ENCODE assay signal across 1 cellular context in the genomic region with DNA sequence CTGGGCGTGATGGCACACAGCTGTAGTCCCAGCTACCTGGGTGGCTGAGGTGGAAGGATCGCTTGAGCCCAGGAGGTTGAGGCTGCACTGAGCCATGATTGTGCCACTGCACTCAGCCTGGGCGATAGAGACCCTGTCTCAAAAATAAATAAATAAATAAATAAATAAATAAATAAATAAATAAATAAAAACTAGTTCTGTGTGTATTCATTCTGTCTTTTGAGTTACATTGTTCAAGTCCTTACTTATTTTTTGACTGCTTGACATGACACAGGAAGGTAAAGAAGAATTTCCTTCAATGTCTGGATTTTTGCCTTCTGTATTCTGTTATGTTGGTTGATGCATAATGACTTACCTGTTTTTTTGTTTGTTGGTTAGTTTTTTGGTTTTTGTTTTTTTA.
A peak's percentile ranks its signal among the peaks of the same experiment; 100 is the strongest.
TF ChIP-seq lines count a peak whose summit lies in the region.

No MANE protein-coding gene starts in this region.

TF ChIP-seq in HEK293, 187 proteins besides CTCF, POLR2A, EP300 and RAD21 (continued from another document and continues in another):
- TF ChIP-seq, protein P1, sequence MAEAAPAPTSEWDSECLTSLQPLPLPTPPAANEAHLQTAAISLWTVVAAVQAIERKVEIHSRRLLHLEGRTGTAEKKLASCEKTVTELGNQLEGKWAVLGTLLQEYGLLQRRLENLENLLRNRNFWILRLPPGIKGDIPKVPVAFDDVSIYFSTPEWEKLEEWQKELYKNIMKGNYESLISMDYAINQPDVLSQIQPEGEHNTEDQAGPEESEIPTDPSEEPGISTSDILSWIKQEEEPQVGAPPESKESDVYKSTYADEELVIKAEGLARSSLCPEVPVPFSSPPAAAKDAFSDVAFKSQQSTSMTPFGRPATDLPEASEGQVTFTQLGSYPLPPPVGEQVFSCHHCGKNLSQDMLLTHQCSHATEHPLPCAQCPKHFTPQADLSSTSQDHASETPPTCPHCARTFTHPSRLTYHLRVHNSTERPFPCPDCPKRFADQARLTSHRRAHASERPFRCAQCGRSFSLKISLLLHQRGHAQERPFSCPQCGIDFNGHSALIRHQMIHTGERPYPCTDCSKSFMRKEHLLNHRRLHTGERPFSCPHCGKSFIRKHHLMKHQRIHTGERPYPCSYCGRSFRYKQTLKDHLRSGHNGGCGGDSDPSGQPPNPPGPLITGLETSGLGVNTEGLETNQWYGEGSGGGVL (tag by site-specific recombination; IDR thresholded peaks at IDR 0.05): no peak
- TF ChIP-seq ZFP37 (tag by site-specific recombination; IDR thresholded peaks at IDR 0.05) (peak; percentile 75; the same call in 1 of the 2 replicates), ZNF629 (tag by site-specific recombination; IDR thresholded peaks at IDR 0.05) (peak; percentile 75), GFI1B (tag by site-specific recombination; IDR thresholded peaks at IDR 0.05) (0 out of 2 replicates have a peak, but pooled peaks have one; percentile 45), ZNF311 (tag by site-specific recombination; IDR thresholded peaks at IDR 0.05; ENCODE audit: borderline replicate concordance) (no peak), ZNF654 (tag by site-specific recombination; IDR thresholded peaks at IDR 0.05; ENCODE audit: low read depth) (peak; percentile 58), OVOL3 (tag by site-specific recombination; IDR thresholded peaks at IDR 0.05) (0 out of 2 replicates have a peak, but pooled peaks have one; percentile 58), HOXC10 (CRISPR knock-in tag; IDR thresholded peaks at IDR 0.05) (no peak), KLF10 (tag by site-specific recombination; IDR thresholded peaks at IDR 0.05) (no peak), ZNF223 (tag by site-specific recombination; IDR thresholded peaks at IDR 0.05) (peak; percentile 77), ZBTB21 (tag by site-specific recombination; IDR thresholded peaks at IDR 0.05) (peak; percentile 69; the same call in 1 of the 2 replicates), ZNF341 (tag by site-specific recombination; IDR thresholded peaks at IDR 0.05; ENCODE audit: low read depth) (0 out of 2 replicates have a peak, but pooled peaks have one; percentile 44), ZNF426 (tag by site-specific recombination; IDR thresholded peaks at IDR 0.05) (peak; percentile 99), ZNF610 (tag by site-specific recombination; IDR thresholded peaks at IDR 0.05; ENCODE audit: borderline replicate concordance) (0 out of 2 replicates have a peak, but pooled peaks have one; percentile 54), ZNF2 (tag by site-specific recombination; IDR thresholded peaks at IDR 0.05) (no peak), WT1 (tag by site-specific recombination; IDR thresholded peaks at IDR 0.05) (no peak), ZSCAN30 (tag by site-specific recombination; IDR thresholded peaks at IDR 0.05) (no peak), RBAK (tag by site-specific recombination; IDR thresholded peaks at IDR 0.05) (0 out of 2 replicates have a peak, but pooled peaks have one; percentile 32), ZNF121 (tag by site-specific recombination; IDR thresholded peaks at IDR 0.05) (0 out of 2 replicates have a peak, but pooled peaks have one; percentile 50), ZNF175 (tag by site-specific recombination; IDR thresholded peaks at IDR 0.05) (no peak), GLI2 (tag by site-specific recombination; IDR thresholded peaks at IDR 0.05; ENCODE audit: borderline replicate concordance, low read depth) (peak; percentile 71; the same call in 1 of the 2 replicates), ZNF132 (tag by site-specific recombination; IDR thresholded peaks at IDR 0.05; ENCODE audit: borderline replicate concordance) (no peak), ZXDB (tag by site-specific recombination; IDR thresholded peaks at IDR 0.05) (peak; percentile 89), ZNF114 (tag by site-specific recombination; IDR thresholded peaks at IDR 0.05) (no peak), REPIN1 (tag by site-specific recombination; IDR thresholded peaks at IDR 0.05; ENCODE audit: low read depth) (no peak; the same call in 1 of the 2 replicates), ZNF433 (tag by site-specific recombination; IDR thresholded peaks at IDR 0.05; ENCODE audit: low read depth) (peak; percentile 98)
- TF ChIP-seq, protein P2, sequence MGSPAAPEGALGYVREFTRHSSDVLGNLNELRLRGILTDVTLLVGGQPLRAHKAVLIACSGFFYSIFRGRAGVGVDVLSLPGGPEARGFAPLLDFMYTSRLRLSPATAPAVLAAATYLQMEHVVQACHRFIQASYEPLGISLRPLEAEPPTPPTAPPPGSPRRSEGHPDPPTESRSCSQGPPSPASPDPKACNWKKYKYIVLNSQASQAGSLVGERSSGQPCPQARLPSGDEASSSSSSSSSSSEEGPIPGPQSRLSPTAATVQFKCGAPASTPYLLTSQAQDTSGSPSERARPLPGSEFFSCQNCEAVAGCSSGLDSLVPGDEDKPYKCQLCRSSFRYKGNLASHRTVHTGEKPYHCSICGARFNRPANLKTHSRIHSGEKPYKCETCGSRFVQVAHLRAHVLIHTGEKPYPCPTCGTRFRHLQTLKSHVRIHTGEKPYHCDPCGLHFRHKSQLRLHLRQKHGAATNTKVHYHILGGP (tag by site-specific recombination; IDR thresholded peaks at IDR 0.05): no peak
- TF ChIP-seq, protein P3, sequence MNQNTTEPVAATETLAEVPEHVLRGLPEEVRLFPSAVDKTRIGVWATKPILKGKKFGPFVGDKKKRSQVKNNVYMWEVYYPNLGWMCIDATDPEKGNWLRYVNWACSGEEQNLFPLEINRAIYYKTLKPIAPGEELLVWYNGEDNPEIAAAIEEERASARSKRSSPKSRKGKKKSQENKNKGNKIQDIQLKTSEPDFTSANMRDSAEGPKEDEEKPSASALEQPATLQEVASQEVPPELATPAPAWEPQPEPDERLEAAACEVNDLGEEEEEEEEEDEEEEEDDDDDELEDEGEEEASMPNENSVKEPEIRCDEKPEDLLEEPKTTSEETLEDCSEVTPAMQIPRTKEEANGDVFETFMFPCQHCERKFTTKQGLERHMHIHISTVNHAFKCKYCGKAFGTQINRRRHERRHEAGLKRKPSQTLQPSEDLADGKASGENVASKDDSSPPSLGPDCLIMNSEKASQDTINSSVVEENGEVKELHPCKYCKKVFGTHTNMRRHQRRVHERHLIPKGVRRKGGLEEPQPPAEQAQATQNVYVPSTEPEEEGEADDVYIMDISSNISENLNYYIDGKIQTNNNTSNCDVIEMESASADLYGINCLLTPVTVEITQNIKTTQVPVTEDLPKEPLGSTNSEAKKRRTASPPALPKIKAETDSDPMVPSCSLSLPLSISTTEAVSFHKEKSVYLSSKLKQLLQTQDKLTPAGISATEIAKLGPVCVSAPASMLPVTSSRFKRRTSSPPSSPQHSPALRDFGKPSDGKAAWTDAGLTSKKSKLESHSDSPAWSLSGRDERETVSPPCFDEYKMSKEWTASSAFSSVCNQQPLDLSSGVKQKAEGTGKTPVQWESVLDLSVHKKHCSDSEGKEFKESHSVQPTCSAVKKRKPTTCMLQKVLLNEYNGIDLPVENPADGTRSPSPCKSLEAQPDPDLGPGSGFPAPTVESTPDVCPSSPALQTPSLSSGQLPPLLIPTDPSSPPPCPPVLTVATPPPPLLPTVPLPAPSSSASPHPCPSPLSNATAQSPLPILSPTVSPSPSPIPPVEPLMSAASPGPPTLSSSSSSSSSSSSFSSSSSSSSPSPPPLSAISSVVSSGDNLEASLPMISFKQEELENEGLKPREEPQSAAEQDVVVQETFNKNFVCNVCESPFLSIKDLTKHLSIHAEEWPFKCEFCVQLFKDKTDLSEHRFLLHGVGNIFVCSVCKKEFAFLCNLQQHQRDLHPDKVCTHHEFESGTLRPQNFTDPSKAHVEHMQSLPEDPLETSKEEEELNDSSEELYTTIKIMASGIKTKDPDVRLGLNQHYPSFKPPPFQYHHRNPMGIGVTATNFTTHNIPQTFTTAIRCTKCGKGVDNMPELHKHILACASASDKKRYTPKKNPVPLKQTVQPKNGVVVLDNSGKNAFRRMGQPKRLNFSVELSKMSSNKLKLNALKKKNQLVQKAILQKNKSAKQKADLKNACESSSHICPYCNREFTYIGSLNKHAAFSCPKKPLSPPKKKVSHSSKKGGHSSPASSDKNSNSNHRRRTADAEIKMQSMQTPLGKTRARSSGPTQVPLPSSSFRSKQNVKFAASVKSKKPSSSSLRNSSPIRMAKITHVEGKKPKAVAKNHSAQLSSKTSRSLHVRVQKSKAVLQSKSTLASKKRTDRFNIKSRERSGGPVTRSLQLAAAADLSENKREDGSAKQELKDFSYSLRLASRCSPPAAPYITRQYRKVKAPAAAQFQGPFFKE (tag by site-specific recombination; IDR thresholded peaks at IDR 0.05; ENCODE audit: borderline replicate concordance): no peak
- TF ChIP-seq, protein P4, sequence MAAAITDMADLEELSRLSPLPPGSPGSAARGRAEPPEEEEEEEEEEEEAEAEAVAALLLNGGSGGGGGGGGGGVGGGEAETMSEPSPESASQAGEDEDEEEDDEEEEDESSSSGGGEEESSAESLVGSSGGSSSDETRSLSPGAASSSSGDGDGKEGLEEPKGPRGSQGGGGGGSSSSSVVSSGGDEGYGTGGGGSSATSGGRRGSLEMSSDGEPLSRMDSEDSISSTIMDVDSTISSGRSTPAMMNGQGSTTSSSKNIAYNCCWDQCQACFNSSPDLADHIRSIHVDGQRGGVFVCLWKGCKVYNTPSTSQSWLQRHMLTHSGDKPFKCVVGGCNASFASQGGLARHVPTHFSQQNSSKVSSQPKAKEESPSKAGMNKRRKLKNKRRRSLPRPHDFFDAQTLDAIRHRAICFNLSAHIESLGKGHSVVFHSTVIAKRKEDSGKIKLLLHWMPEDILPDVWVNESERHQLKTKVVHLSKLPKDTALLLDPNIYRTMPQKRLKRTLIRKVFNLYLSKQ (tag by site-specific recombination; IDR thresholded peaks at IDR 0.05; ENCODE audit: borderline replicate concordance): 0 out of 2 replicates have a peak, but pooled peaks have one; percentile 67
- TF ChIP-seq, protein P5, sequence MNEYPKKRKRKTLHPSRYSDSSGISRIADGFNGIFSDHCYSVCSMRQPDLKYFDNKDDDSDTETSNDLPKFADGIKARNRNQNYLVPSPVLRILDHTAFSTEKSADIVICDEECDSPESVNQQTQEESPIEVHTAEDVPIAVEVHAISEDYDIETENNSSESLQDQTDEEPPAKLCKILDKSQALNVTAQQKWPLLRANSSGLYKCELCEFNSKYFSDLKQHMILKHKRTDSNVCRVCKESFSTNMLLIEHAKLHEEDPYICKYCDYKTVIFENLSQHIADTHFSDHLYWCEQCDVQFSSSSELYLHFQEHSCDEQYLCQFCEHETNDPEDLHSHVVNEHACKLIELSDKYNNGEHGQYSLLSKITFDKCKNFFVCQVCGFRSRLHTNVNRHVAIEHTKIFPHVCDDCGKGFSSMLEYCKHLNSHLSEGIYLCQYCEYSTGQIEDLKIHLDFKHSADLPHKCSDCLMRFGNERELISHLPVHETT (tag by site-specific recombination; IDR thresholded peaks at IDR 0.05): peak; percentile 48; the same call in 1 of the 2 replicates
- TF ChIP-seq, protein P6, sequence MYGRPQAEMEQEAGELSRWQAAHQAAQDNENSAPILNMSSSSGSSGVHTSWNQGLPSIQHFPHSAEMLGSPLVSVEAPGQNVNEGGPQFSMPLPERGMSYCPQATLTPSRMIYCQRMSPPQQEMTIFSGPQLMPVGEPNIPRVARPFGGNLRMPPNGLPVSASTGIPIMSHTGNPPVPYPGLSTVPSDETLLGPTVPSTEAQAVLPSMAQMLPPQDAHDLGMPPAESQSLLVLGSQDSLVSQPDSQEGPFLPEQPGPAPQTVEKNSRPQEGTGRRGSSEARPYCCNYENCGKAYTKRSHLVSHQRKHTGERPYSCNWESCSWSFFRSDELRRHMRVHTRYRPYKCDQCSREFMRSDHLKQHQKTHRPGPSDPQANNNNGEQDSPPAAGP (tag by site-specific recombination; IDR thresholded peaks at IDR 0.05): no peak
- TF ChIP-seq, protein P7, sequence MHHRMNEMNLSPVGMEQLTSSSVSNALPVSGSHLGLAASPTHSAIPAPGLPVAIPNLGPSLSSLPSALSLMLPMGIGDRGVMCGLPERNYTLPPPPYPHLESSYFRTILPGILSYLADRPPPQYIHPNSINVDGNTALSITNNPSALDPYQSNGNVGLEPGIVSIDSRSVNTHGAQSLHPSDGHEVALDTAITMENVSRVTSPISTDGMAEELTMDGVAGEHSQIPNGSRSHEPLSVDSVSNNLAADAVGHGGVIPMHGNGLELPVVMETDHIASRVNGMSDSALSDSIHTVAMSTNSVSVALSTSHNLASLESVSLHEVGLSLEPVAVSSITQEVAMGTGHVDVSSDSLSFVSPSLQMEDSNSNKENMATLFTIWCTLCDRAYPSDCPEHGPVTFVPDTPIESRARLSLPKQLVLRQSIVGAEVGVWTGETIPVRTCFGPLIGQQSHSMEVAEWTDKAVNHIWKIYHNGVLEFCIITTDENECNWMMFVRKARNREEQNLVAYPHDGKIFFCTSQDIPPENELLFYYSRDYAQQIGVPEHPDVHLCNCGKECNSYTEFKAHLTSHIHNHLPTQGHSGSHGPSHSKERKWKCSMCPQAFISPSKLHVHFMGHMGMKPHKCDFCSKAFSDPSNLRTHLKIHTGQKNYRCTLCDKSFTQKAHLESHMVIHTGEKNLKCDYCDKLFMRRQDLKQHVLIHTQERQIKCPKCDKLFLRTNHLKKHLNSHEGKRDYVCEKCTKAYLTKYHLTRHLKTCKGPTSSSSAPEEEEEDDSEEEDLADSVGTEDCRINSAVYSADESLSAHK (tag by site-specific recombination; IDR thresholded peaks at IDR 0.05): 0 out of 2 replicates have a peak, but pooled peaks have one; percentile 23
- TF ChIP-seq, protein P8, sequence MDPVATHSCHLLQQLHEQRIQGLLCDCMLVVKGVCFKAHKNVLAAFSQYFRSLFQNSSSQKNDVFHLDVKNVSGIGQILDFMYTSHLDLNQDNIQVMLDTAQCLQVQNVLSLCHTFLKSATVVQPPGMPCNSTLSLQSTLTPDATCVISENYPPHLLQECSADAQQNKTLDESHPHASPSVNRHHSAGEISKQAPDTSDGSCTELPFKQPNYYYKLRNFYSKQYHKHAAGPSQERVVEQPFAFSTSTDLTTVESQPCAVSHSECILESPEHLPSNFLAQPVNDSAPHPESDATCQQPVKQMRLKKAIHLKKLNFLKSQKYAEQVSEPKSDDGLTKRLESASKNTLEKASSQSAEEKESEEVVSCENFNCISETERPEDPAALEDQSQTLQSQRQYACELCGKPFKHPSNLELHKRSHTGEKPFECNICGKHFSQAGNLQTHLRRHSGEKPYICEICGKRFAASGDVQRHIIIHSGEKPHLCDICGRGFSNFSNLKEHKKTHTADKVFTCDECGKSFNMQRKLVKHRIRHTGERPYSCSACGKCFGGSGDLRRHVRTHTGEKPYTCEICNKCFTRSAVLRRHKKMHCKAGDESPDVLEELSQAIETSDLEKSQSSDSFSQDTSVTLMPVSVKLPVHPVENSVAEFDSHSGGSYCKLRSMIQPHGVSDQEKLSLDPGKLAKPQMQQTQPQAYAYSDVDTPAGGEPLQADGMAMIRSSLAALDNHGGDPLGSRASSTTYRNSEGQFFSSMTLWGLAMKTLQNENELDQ (tag by site-specific recombination; IDR thresholded peaks at IDR 0.05; ENCODE audit: low read depth): no peak
